ENCODE assay signal across 29 cellular contexts in genomic region chr1:29022615-29023014, GRCh38.
DNase-seq lines count a peak whose midpoint lies in the region; ATAC-seq and TF ChIP-seq lines count a peak whose summit lies in the region.
"Had no signal": no experiment of that assay in that cellular context is flagged by ENCODE, and none has a peak within 500 bp of the region (broad histone marks: within the 10 kb centered on the region; RNA-seq: fewer than 3 reads in every experiment).

No MANE protein-coding gene starts in this region.

- DNase-seq in NCI-H2171 treated with DMSO at 0.1 percent for 48 hours (lab: John Stamatoyannopoulos, UW) (peak; percentile 9), NCI-H2171 (lab: John Stamatoyannopoulos, UW) (no peak), fibroblast of peridontal ligament (ENCODE audit: extremely low read depth) (peak; percentile 48), left lobe of liver (ENCODE audit: low spot score) (no peak), foreskin fibroblast (no peak), activated T-cell treated with anti-CD3 and anti-CD28 coated beads for 4 hours (no peak)
- DNase-seq: 8988T; ACHN; AML-193; BE2C; C1 segment of cervical spinal cord; Caco-2; Calu3; CD4-positive, alpha-beta memory T cell; CD4-positive, alpha-beta T cell; CD4-positive, CD25-positive, alpha-beta regulatory T cell; CD8-positive, alpha-beta memory T cell; CD8-positive, alpha-beta T cell; COR-L47; DMS 273 treated with DMSO at 0.1 percent for 48 hours; DMS153; DMS53; DMS79; DMS79 treated with DMSO at 0.1 percent for 48 hours; DND-41; EL had no signal

- peak; percentile 66 for ATAC-seq in left lobe of liver
- ATAC-seq: A549; CD8-positive, alpha-beta T cell had no signal

- H3K4me3 ChIP-seq in foreskin fibroblast (ENCODE audit: low read depth in 1 of 2, low read length in 2 of 2) = no peak overlapping the region
- H3K4me3 ChIP-seq: A549; BLaER1; BLaER1 treated with 17β-estradiol and CSF1 and Interleukin-3, amounts not matched to agents 10 nM and 100 nM had no signal

- TF ChIP-seq CTCF in foreskin fibroblast (IDR thresholded peaks at IDR 0.05; ENCODE audit: low read depth, low read length) = no peak

Comparison
In these comparisons a context has a peak if more than half of its experiments do, and no peak if none do; other contexts are left out.
1. DNase-seq: peak in NCI-H2171 treated with DMSO at 0.1 percent for 48 hours (single experiment) and fibroblast of peridontal ligament (single experiment); none in NCI-H2171 (single experiment), left lobe of liver (single experiment), foreskin fibroblast (0 of 2) and activated T-cell treated with anti-CD3 and anti-CD28 coated beads for 4 hours (single experiment).